1 cellular context compared by ENCODE assay signal in the genomic region with DNA sequence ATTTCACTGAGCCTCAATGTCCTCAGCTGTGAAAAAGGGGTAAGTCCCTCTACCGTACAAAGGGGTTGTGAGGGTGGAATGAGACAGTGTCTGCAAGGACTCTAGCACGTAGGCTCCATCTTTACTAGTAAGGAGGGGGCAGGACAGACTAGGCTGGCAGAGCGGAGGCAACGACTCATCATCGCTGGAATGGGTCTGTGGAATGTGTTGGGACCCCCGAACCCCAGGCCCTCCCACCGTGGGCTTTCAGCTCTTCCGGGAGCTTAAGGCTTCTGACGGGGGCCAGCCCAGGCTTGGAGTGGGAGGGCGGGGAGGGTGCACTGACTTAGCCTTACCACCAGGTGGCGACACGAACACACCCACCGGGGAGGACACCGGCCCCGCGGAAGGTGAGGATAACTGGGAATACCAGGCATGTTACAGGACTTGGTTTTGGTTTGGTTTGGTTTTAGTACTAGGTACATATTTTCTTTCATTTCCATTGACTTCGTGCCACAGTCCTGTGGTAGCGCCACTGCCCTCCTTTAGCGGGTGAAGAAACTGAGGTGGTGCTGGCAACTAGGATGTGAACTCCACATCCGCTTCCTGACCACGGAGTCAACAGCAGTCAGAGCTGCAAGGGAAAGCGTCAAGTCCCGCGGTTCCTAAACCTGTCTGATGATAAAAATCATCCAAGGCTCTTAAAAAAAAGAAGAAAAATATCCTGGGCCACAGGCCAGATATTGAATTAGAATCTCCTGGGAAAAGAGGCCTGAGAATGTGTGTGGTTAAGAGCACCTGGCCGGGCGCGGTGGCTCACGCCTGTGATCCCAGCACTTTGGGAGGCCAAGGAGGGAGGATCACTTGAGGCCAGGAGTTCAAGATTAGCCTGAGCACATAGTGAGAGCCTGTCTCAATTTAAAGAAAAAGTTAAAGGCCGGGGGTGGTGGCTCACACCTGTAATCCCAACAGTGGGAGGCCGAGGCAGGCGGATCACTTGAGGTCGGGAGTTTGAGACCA.
A peak's percentile ranks its signal among the peaks of the same experiment; 100 is the strongest.
TF ChIP-seq lines count a peak whose summit lies in the region.

No MANE protein-coding gene starts in this region.

TF ChIP-seq in GM12878, 131 proteins besides CTCF, POLR2A, EP300 and RAD21:
- TF ChIP-seq RELA (IDR thresholded peaks at IDR 0.05; ENCODE audit: borderline replicate concordance, partially characterized antibody) (peak; percentile 23), YY1 (IDR thresholded peaks at IDR 0.05; ENCODE audit: low read depth, low read length) (peak; percentile 55), HDGF (IDR thresholded peaks at IDR 0.05) (0 out of 2 replicates have a peak, but pooled peaks have one; percentile 17), SP1 (IDR thresholded peaks at IDR 0.05; ENCODE audit: low read depth, low read length) (peak; percentile 10), JUND (IDR thresholded peaks at IDR 0.05; ENCODE audit: low read depth, low read length) (no peak), IKZF1 (conservative IDR thresholded peaks at IDR 0.05) (peak; percentile 76), PML (IDR thresholded peaks at IDR 0.05; ENCODE audit: low read length) (no peak), KAT2A (conservative IDR thresholded peaks at IDR 0.05; ENCODE audit: control insufficient read depth, low read depth, low read length) (no peak), RB1 (IDR thresholded peaks at IDR 0.05; ENCODE audit: borderline replicate concordance) (peak; percentile 58; the same call in 1 of the 2 replicates), FOXK2 (IDR thresholded peaks at IDR 0.05) (no peak), EED (IDR thresholded peaks at IDR 0.05; ENCODE audit: low read depth) (peak; percentile 54), IKZF2 (IDR thresholded peaks at IDR 0.05) (peak; percentile 64 to 72), FOS (IDR thresholded peaks at IDR 0.05; ENCODE audit: borderline replicate concordance, extremely low read depth, insufficient read length) (no peak), STAT3 (IDR thresholded peaks at IDR 0.05; ENCODE audit: low read depth, low read length) (0 out of 2 replicates have a peak, but pooled peaks have one; percentile 52), IRF4 (IDR thresholded peaks at IDR 0.05; ENCODE audit: low read depth, low read length) (0 out of 2 replicates have a peak, but pooled peaks have one; percentile 28), GATAD2B (conservative IDR thresholded peaks at IDR 0.05; ENCODE audit: low read depth) (0 out of 2 replicates have a peak, but pooled peaks have one; percentile 20), LARP7 (IDR thresholded peaks at IDR 0.05) (peak; percentile 17; the same call in 1 of the 2 replicates), NFXL1 (IDR thresholded peaks at IDR 0.05; ENCODE audit: borderline replicate concordance) (no peak), SIN3A (IDR thresholded peaks at IDR 0.05; ENCODE audit: low read depth, low read length) (no peak), RUNX3 (IDR thresholded peaks at IDR 0.05; ENCODE audit: low read length) (peak; percentile 32; the same call in 1 of the 2 replicates), SMC3 (IDR thresholded peaks at IDR 0.05; ENCODE audit: borderline replicate concordance, low read length) (peak; percentile 87), ZNF622 (IDR thresholded peaks at IDR 0.05) (no peak), SMARCA5 (IDR thresholded peaks at IDR 0.05) (0 out of 2 replicates have a peak, but pooled peaks have one; percentile 42), SREBF1 (IDR thresholded peaks at IDR 0.05; ENCODE audit: low read length) (no peak), BHLHE40 (IDR thresholded peaks at IDR 0.05; ENCODE audit: borderline replicate concordance in 1 of 2, low read depth in 2 of 2, low read length in 1 of 2) (0 out of 4 replicates have a peak, but pooled peaks of 1 of the 2 experiments have one; percentile 35), NBN (IDR thresholded peaks at IDR 0.05) (peak; percentile 56; the same call in 1 of the 2 replicates), RFX5 (IDR thresholded peaks at IDR 0.05; ENCODE audit: low read depth, low read length) (no peak)
- TF ChIP-seq, protein P1, sequence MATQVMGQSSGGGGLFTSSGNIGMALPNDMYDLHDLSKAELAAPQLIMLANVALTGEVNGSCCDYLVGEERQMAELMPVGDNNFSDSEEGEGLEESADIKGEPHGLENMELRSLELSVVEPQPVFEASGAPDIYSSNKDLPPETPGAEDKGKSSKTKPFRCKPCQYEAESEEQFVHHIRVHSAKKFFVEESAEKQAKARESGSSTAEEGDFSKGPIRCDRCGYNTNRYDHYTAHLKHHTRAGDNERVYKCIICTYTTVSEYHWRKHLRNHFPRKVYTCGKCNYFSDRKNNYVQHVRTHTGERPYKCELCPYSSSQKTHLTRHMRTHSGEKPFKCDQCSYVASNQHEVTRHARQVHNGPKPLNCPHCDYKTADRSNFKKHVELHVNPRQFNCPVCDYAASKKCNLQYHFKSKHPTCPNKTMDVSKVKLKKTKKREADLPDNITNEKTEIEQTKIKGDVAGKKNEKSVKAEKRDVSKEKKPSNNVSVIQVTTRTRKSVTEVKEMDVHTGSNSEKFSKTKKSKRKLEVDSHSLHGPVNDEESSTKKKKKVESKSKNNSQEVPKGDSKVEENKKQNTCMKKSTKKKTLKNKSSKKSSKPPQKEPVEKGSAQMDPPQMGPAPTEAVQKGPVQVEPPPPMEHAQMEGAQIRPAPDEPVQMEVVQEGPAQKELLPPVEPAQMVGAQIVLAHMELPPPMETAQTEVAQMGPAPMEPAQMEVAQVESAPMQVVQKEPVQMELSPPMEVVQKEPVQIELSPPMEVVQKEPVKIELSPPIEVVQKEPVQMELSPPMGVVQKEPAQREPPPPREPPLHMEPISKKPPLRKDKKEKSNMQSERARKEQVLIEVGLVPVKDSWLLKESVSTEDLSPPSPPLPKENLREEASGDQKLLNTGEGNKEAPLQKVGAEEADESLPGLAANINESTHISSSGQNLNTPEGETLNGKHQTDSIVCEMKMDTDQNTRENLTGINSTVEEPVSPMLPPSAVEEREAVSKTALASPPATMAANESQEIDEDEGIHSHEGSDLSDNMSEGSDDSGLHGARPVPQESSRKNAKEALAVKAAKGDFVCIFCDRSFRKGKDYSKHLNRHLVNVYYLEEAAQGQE (IDR thresholded peaks at IDR 0.05; ENCODE audit: low read depth, low read length), result no peak
- TF ChIP-seq, protein P2, sequence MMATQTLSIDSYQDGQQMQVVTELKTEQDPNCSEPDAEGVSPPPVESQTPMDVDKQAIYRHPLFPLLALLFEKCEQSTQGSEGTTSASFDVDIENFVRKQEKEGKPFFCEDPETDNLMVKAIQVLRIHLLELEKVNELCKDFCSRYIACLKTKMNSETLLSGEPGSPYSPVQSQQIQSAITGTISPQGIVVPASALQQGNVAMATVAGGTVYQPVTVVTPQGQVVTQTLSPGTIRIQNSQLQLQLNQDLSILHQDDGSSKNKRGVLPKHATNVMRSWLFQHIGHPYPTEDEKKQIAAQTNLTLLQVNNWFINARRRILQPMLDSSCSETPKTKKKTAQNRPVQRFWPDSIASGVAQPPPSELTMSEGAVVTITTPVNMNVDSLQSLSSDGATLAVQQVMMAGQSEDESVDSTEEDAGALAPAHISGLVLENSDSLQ (IDR thresholded peaks at IDR 0.05), result no peak
- TF ChIP-seq, protein P3, sequence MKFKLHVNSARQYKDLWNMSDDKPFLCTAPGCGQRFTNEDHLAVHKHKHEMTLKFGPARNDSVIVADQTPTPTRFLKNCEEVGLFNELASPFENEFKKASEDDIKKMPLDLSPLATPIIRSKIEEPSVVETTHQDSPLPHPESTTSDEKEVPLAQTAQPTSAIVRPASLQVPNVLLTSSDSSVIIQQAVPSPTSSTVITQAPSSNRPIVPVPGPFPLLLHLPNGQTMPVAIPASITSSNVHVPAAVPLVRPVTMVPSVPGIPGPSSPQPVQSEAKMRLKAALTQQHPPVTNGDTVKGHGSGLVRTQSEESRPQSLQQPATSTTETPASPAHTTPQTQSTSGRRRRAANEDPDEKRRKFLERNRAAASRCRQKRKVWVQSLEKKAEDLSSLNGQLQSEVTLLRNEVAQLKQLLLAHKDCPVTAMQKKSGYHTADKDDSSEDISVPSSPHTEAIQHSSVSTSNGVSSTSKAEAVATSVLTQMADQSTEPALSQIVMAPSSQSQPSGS (IDR thresholded peaks at IDR 0.05; ENCODE audit: low read length), result no peak
- TF ChIP-seq, protein P4, sequence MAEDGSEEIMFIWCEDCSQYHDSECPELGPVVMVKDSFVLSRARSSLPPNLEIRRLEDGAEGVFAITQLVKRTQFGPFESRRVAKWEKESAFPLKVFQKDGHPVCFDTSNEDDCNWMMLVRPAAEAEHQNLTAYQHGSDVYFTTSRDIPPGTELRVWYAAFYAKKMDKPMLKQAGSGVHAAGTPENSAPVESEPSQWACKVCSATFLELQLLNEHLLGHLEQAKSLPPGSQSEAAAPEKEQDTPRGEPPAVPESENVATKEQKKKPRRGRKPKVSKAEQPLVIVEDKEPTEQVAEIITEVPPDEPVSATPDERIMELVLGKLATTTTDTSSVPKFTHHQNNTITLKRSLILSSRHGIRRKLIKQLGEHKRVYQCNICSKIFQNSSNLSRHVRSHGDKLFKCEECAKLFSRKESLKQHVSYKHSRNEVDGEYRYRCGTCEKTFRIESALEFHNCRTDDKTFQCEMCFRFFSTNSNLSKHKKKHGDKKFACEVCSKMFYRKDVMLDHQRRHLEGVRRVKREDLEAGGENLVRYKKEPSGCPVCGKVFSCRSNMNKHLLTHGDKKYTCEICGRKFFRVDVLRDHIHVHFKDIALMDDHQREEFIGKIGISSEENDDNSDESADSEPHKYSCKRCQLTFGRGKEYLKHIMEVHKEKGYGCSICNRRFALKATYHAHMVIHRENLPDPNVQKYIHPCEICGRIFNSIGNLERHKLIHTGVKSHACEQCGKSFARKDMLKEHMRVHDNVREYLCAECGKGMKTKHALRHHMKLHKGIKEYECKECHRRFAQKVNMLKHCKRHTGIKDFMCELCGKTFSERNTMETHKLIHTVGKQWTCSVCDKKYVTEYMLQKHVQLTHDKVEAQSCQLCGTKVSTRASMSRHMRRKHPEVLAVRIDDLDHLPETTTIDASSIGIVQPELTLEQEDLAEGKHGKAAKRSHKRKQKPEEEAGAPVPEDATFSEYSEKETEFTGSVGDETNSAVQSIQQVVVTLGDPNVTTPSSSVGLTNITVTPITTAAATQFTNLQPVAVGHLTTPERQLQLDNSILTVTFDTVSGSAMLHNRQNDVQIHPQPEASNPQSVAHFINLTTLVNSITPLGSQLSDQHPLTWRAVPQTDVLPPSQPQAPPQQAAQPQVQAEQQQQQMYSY (CRISPR knock-in tag; IDR thresholded peaks at IDR 0.05), result no peak
- TF ChIP-seq, protein P5, sequence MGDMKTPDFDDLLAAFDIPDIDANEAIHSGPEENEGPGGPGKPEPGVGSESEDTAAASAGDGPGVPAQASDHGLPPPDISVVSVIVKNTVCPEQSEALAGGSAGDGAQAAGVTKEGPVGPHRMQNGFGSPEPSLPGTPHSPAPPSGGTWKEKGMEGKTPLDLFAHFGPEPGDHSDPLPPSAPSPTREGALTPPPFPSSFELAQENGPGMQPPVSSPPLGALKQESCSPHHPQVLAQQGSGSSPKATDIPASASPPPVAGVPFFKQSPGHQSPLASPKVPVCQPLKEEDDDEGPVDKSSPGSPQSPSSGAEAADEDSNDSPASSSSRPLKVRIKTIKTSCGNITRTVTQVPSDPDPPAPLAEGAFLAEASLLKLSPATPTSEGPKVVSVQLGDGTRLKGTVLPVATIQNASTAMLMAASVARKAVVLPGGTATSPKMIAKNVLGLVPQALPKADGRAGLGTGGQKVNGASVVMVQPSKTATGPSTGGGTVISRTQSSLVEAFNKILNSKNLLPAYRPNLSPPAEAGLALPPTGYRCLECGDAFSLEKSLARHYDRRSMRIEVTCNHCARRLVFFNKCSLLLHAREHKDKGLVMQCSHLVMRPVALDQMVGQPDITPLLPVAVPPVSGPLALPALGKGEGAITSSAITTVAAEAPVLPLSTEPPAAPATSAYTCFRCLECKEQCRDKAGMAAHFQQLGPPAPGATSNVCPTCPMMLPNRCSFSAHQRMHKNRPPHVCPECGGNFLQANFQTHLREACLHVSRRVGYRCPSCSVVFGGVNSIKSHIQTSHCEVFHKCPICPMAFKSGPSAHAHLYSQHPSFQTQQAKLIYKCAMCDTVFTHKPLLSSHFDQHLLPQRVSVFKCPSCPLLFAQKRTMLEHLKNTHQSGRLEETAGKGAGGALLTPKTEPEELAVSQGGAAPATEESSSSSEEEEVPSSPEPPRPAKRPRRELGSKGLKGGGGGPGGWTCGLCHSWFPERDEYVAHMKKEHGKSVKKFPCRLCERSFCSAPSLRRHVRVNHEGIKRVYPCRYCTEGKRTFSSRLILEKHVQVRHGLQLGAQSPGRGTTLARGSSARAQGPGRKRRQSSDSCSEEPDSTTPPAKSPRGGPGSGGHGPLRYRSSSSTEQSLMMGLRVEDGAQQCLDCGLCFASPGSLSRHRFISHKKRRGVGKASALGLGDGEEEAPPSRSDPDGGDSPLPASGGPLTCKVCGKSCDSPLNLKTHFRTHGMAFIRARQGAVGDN (IDR thresholded peaks at IDR 0.05), result no peak
